ENCODE assay signal across 2 cellular contexts in genomic region chr13:33815011-33815550, GRCh38.
TF ChIP-seq lines count a peak whose summit lies in the region.

No MANE protein-coding gene starts in this region.

TF ChIP-seq in HepG2, 621 proteins besides CTCF, POLR2A, EP300 and RAD21 (continues in another document):
- TF ChIP-seq CEBPB (IDR thresholded peaks at IDR 0.05; ENCODE audit: borderline replicate concordance, low read depth, low read length) = no peak
- peak; percentile 91 for TF ChIP-seq SIX4 (CRISPR knock-in tag; IDR thresholded peaks at IDR 0.05)
- no peak for TF ChIP-seq YEATS2 (CRISPR knock-in tag; IDR thresholded peaks at IDR 0.05; ENCODE audit: borderline replicate concordance)
- peak; percentile 61; the same call in 1 of the 2 replicates for TF ChIP-seq CHD4 (IDR thresholded peaks at IDR 0.05; ENCODE audit: borderline replicate concordance, low read length)
- TF ChIP-seq NR3C1 (CRISPR knock-in tag; IDR thresholded peaks at IDR 0.05) = no peak
- no peak for TF ChIP-seq DPF2 (CRISPR knock-in tag; IDR thresholded peaks at IDR 0.05; ENCODE audit: borderline replicate concordance, low read depth)
- TF ChIP-seq ZNF569 (CRISPR knock-in tag; IDR thresholded peaks at IDR 0.05; ENCODE audit: borderline replicate concordance) = no peak
- TF ChIP-seq SAP130 (CRISPR knock-in tag; IDR thresholded peaks at IDR 0.05; ENCODE audit: low read depth) = peak; percentile 37; the same call in 1 of the 2 replicates
- TF ChIP-seq ESRRA (CRISPR knock-in tag; IDR thresholded peaks at IDR 0.05; ENCODE audit: low read depth) = 0 out of 2 replicates have a peak, but pooled peaks have one; percentile 25
- TF ChIP-seq HIVEP1 (CRISPR knock-in tag; IDR thresholded peaks at IDR 0.05) = no peak
- no peak for TF ChIP-seq ELK4 (CRISPR knock-in tag; IDR thresholded peaks at IDR 0.05; ENCODE audit: borderline replicate concordance)
- TF ChIP-seq ZBTB4 (CRISPR knock-in tag; IDR thresholded peaks at IDR 0.05; ENCODE audit: borderline replicate concordance) = no peak
- TF ChIP-seq ZNF24 (IDR thresholded peaks at IDR 0.05) = no peak
- no peak for TF ChIP-seq ZNF607 (CRISPR knock-in tag; IDR thresholded peaks at IDR 0.05; ENCODE audit: borderline replicate concordance)
- peak; percentile 88 for TF ChIP-seq ZNF362 (CRISPR knock-in tag; IDR thresholded peaks at IDR 0.05; ENCODE audit: borderline replicate concordance)
- no peak for TF ChIP-seq PAXIP1 (CRISPR knock-in tag; conservative IDR thresholded peaks at IDR 0.05)
- TF ChIP-seq ZNF546 (CRISPR knock-in tag; conservative IDR thresholded peaks at IDR 0.05) = no peak
- no peak for TF ChIP-seq ZNF766 (CRISPR knock-in tag; IDR thresholded peaks at IDR 0.05; ENCODE audit: borderline replicate concordance)
- no peak for TF ChIP-seq CHCHD3 (CRISPR knock-in tag; IDR thresholded peaks at IDR 0.05)
- TF ChIP-seq ZNF780A (CRISPR knock-in tag; IDR thresholded peaks at IDR 0.05) = no peak
- TF ChIP-seq ZNF33B (CRISPR knock-in tag; IDR thresholded peaks at IDR 0.05) = no peak
- TF ChIP-seq ZIK1 (CRISPR knock-in tag; IDR thresholded peaks at IDR 0.05; ENCODE audit: borderline replicate concordance, low read depth) = no peak

TF ChIP-seq in K562, 482 proteins besides CTCF, POLR2A, EP300 and RAD21:
- TF ChIP-seq TFE3 (CRISPR knock-in tag; IDR thresholded peaks at IDR 0.05) (peak; percentile 20; the same call in 1 of the 2 replicates), HDAC8 (tag; IDR thresholded peaks at IDR 0.05) (no peak)
